In the genomic region with DNA sequence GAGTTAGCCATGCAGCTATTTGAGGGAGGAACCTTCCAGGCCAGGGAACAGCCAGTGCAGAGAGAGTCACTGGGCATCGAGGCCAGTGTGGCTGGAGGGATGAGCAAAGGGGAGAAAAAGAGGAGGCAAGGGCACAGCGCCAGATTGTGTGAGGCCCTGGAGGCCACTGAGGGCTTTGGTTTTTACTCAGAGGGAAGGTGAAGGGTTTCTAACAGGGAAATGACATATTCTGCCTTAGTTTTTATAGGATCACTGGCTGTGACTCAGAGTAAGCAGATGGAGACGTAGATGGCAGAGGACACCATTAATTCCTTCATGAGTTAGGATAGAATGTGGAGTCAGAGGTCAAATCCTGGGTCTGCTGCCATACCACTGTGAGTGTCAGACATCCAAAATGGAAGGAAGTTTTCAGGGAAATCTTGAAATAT, we compare ENCODE assay signal across 1 cellular context.
TF ChIP-seq lines count a peak whose summit lies in the region.

No MANE protein-coding gene starts in this region.

TF ChIP-seq in GM23338, 12 proteins besides CTCF, POLR2A, EP300 and RAD21:
- TF ChIP-seq, protein P1, sequence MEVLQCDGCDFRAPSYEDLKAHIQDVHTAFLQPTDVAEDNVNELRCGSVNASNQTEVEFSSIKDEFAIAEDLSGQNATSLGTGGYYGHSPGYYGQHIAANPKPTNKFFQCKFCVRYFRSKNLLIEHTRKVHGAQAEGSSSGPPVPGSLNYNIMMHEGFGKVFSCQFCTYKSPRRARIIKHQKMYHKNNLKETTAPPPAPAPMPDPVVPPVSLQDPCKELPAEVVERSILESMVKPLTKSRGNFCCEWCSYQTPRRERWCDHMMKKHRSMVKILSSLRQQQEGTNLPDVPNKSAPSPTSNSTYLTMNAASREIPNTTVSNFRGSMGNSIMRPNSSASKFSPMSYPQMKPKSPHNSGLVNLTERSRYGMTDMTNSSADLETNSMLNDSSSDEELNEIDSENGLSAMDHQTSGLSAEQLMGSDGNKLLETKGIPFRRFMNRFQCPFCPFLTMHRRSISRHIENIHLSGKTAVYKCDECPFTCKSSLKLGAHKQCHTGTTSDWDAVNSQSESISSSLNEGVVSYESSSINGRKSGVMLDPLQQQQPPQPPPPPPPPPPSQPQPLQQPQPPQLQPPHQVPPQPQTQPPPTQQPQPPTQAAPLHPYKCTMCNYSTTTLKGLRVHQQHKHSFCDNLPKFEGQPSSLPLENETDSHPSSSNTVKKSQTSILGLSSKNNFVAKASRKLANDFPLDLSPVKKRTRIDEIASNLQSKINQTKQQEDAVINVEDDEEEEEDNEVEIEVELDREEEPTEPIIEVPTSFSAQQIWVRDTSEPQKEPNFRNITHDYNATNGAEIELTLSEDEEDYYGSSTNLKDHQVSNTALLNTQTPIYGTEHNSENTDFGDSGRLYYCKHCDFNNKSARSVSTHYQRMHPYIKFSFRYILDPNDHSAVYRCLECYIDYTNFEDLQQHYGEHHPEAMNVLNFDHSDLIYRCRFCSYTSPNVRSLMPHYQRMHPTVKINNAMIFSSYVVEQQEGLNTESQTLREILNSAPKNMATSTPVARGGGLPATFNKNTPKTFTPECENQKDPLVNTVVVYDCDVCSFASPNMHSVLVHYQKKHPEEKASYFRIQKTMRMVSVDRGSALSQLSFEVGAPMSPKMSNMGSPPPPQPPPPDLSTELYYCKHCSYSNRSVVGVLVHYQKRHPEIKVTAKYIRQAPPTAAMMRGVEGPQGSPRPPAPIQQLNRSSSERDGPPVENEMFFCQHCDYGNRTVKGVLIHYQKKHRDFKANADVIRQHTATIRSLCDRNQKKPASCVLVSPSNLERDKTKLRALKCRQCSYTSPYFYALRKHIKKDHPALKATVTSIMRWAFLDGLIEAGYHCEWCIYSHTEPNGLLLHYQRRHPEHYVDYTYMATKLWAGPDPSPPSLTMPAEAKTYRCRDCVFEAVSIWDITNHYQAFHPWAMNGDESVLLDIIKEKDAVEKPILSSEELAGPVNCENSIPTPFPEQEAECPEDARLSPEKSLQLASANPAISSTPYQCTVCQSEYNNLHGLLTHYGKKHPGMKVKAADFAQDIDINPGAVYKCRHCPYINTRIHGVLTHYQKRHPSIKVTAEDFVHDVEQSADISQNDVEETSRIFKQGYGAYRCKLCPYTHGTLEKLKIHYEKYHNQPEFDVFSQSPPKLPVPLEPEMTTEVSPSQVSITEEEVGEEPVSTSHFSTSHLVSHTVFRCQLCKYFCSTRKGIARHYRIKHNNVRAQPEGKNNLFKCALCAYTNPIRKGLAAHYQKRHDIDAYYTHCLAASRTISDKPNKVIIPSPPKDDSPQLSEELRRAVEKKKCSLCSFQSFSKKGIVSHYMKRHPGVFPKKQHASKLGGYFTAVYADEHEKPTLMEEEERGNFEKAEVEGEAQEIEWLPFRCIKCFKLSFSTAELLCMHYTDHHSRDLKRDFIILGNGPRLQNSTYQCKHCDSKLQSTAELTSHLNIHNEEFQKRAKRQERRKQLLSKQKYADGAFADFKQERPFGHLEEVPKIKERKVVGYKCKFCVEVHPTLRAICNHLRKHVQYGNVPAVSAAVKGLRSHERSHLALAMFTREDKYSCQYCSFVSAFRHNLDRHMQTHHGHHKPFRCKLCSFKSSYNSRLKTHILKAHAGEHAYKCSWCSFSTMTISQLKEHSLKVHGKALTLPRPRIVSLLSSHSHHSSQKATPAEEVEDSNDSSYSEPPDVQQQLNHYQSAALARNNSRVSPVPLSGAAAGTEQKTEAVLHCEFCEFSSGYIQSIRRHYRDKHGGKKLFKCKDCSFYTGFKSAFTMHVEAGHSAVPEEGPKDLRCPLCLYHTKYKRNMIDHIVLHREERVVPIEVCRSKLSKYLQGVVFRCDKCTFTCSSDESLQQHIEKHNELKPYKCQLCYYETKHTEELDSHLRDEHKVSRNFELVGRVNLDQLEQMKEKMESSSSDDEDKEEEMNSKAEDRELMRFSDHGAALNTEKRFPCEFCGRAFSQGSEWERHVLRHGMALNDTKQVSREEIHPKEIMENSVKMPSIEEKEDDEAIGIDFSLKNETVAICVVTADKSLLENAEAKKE (CRISPR knock-in tag; IDR thresholded peaks at IDR 0.05), result no peak
- TF ChIP-seq, protein P2, sequence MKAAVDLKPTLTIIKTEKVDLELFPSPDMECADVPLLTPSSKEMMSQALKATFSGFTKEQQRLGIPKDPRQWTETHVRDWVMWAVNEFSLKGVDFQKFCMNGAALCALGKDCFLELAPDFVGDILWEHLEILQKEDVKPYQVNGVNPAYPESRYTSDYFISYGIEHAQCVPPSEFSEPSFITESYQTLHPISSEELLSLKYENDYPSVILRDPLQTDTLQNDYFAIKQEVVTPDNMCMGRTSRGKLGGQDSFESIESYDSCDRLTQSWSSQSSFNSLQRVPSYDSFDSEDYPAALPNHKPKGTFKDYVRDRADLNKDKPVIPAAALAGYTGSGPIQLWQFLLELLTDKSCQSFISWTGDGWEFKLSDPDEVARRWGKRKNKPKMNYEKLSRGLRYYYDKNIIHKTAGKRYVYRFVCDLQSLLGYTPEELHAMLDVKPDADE (IDR thresholded peaks at IDR 0.05), result no peak
- TF ChIP-seq POLR2AphosphoS5 (IDR thresholded peaks at IDR 0.05; ENCODE audit: low read depth), result no peak
- TF ChIP-seq ZNF331 (CRISPR knock-in tag; IDR thresholded peaks at IDR 0.05; ENCODE audit: low read depth), result no peak
- no peak for TF ChIP-seq STAT1 (IDR thresholded peaks at IDR 0.05; ENCODE audit: unreplicated experiment)
- TF ChIP-seq, protein P3, sequence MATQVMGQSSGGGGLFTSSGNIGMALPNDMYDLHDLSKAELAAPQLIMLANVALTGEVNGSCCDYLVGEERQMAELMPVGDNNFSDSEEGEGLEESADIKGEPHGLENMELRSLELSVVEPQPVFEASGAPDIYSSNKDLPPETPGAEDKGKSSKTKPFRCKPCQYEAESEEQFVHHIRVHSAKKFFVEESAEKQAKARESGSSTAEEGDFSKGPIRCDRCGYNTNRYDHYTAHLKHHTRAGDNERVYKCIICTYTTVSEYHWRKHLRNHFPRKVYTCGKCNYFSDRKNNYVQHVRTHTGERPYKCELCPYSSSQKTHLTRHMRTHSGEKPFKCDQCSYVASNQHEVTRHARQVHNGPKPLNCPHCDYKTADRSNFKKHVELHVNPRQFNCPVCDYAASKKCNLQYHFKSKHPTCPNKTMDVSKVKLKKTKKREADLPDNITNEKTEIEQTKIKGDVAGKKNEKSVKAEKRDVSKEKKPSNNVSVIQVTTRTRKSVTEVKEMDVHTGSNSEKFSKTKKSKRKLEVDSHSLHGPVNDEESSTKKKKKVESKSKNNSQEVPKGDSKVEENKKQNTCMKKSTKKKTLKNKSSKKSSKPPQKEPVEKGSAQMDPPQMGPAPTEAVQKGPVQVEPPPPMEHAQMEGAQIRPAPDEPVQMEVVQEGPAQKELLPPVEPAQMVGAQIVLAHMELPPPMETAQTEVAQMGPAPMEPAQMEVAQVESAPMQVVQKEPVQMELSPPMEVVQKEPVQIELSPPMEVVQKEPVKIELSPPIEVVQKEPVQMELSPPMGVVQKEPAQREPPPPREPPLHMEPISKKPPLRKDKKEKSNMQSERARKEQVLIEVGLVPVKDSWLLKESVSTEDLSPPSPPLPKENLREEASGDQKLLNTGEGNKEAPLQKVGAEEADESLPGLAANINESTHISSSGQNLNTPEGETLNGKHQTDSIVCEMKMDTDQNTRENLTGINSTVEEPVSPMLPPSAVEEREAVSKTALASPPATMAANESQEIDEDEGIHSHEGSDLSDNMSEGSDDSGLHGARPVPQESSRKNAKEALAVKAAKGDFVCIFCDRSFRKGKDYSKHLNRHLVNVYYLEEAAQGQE (IDR thresholded peaks at IDR 0.05; ENCODE audit: unreplicated experiment), result no peak
